Comparison of ENCODE assay signal across 20 cellular contexts in the genomic region with DNA sequence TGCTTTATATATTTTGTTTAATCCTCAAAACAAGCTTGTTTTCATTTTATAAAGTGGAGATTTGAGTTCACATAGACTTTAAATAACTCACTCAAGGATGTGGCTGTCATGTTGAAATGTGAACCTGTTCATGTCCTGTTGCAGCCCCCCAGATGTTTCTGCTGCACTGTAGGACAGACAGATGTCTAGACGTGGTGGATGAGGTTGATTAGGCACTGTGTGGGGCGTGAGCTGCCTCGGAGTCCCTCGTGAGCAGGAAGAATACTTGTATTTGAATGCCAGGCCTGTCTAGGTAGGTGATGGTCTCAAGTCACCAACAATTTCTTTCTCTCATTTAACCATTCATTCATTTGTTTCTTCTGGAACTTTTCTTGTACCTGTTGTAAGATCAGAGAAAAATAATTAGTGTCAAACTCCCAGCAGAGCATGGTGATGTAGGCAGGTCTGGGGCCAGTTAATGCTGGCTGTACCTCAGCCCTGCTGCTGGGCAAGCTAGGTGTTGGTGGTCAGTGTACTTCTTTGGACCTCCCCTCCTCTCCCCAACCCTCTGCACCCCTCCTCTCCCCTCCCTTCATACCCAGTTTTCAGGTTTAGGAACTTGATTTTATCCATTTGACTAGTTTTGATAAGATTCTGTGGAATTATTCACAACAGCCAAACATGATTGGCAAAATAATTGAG. TPM values are rescaled to one million over a fixed set of nuclear protein-coding genes. Genes with fewer than 3 reads are reported as not detected.
A peak's percentile ranks its signal among the peaks of the same experiment; 100 is the strongest.
DNase-seq lines count a peak whose midpoint lies in the region; FAIRE-seq and TF ChIP-seq lines count a peak whose summit lies in the region.
"Had no signal": no experiment of that assay in that cellular context is flagged by ENCODE, and none has a peak within 500 bp of the region (broad histone marks: within the 10 kb centered on the region; RNA-seq: fewer than 3 reads in every experiment).

No MANE protein-coding gene starts in this region.

- no peak for FAIRE-seq in H1 (lab: Jason Lieb, UNC)
- FAIRE-seq: H54 had no signal

- CTCF ChIA-PET in H1 (lab: Charles Lee; ENCODE audit: partially characterized antibody), result interaction anchor here (1.0 to 1.6 kb wide), 3 partner anchors 11 to 455 kb away, joined by 3 to 4 read pairs (median 4); no protein-coding TSS in a partner anchor

- peaks cover 24 to 100% of the 10 kb centered on the region in 2 experiments; a peak in 3 of 4 replicates for H3K79me2 ChIP-seq in H1 (ENCODE audit: control insufficient read depth in 1 of 2, insufficient read depth in 2 of 2, low read length in 2 of 2)

- peak overlapping the region; percentile 42; the same call in 1 of the 2 replicates for H3K18ac ChIP-seq in H1 (ENCODE audit: extremely low read depth, low read length)
- H3K18ac ChIP-seq in mesenchymal stem cell (ENCODE audit: low read depth in 1 of 2, low read length in 2 of 2), result peak overlapping the region in 1 of 2 experiments; percentile 92

- no peak overlapping the region for H3K56ac ChIP-seq in H1 (replicated peaks; ENCODE audit: insufficient read length, low read depth, low read length)

- H2BK20ac ChIP-seq in H1 (ENCODE audit: low read length), result no peak overlapping the region

- TF ChIP-seq RAD21 in H1 (IDR thresholded peaks at IDR 0.05 in 1 of 2, conservative IDR thresholded peaks at IDR 0.05 in 1 of 2; ENCODE audit: low read depth in 2 of 2, low read length in 2 of 2), result no peak

- peak overlapping the region; percentile 55; the same call in 1 of the 2 replicates for H2AK5ac ChIP-seq in H1 (ENCODE audit: low read depth, low read length)
- H2AK5ac ChIP-seq in mesenchymal stem cell (ENCODE audit: low read length, severe bottlenecking), result peak overlapping the region; percentile 24

- H2BK12ac ChIP-seq in H1 (ENCODE audit: low read depth, low read length) (peak overlapping the region; percentile 91; the same call in 1 of the 2 replicates), mesenchymal stem cell (ENCODE audit: low read length in 2 of 2) (peak overlapping the region; percentile 24 to 54)

- no peak overlapping the region for H4K8ac ChIP-seq in H1 (ENCODE audit: extremely low read depth, insufficient read depth, low read length)
- H4K8ac ChIP-seq in mesenchymal stem cell (ENCODE audit: low read length), result no peak overlapping the region

- no peak overlapping the region for H2AFZ ChIP-seq in H1 (ENCODE audit: low read length)
- H2AFZ ChIP-seq in mesenchymal stem cell (ENCODE audit: low read depth, low read length), result no peak overlapping the region

- no peaks in the 10 kb centered on the region for H3K27me3 ChIP-seq in BLaER1 treated with 17β-estradiol and CSF1 and Interleukin-3, amounts not matched to agents 10 nM and 100 nM
- H3K27me3 ChIP-seq in HUES6 (ENCODE audit: control insufficient read depth, insufficient read depth, low read length), result no peaks in the 10 kb centered on the region
- no peaks in the 10 kb centered on the region for H3K27me3 ChIP-seq in H1 (replicated peaks in 1 of 4; ENCODE audit: control insufficient read depth in 3 of 4, extremely low read depth in 1 of 4, insufficient read depth in 3 of 4, low read length in 3 of 4)
- no peaks in the 10 kb centered on the region for H3K27me3 ChIP-seq in mesenchymal stem cell (ENCODE audit: control insufficient read depth in 1 of 2, insufficient read depth in 1 of 2, low read length in 2 of 2)
- no peaks in the 10 kb centered on the region for H3K27me3 ChIP-seq in MG63
- H3K27me3 ChIP-seq: gastrocnemius medialis had no signal

- peaks cover 10 to 28% (median 15%) of the 10 kb centered on the region in 11 experiments; a peak in 20 of 22 replicates for H3K9me3 ChIP-seq in BLaER1 treated with 17β-estradiol and CSF1 and Interleukin-3, amounts not matched to agents 10 nM and 100 nM (replicated peaks in 1 of 11)
- no peaks in the 10 kb centered on the region for H3K9me3 ChIP-seq in HUES6 (ENCODE audit: control insufficient read depth, insufficient read depth, low read depth, low read length)
- H3K9me3 ChIP-seq in H1 (ENCODE audit: insufficient read depth in 2 of 2, low read depth in 1 of 2, low read length in 1 of 2), result no peaks in the 10 kb centered on the region
- no peaks in the 10 kb centered on the region for H3K9me3 ChIP-seq in mesenchymal stem cell (ENCODE audit: control insufficient read depth, low read length)
- H3K9me3 ChIP-seq in MG63, result no peaks in the 10 kb centered on the region
- H3K9me3 ChIP-seq: gastrocnemius medialis had no signal

- H3K4me3 ChIP-seq in BLaER1 treated with 17β-estradiol and CSF1 and Interleukin-3, amounts not matched to agents 10 nM and 100 nM, result no peak overlapping the region
- H3K4me3 ChIP-seq in HUES6 (ENCODE audit: low read depth, low read length) (no peak overlapping the region; the same call in 1 of the 2 replicates), H1 (ENCODE audit: extremely low read depth in 1 of 4, insufficient read depth in 2 of 4, low read depth in 3 of 4, low read length in 4 of 4) (peak overlapping the region in 1 of 4 experiments; percentile 35; a peak in 1 of 8 replicates), mesenchymal stem cell (ENCODE audit: insufficient read depth in 1 of 2, low read depth in 1 of 2, low read length in 2 of 2) (no peak overlapping the region), MG63 (no peak overlapping the region)
- H3K4me3 ChIP-seq: gastrocnemius medialis had no signal

- H4K91ac ChIP-seq in H1 (replicated peaks; ENCODE audit: insufficient read length, low read length), result no peak overlapping the region
- no peak overlapping the region for H4K91ac ChIP-seq in mesenchymal stem cell (ENCODE audit: low read length)

- H3K4me2 ChIP-seq in BLaER1 treated with 17β-estradiol and CSF1 and Interleukin-3, amounts not matched to agents 10 nM and 100 nM, result peak overlapping the region; percentile 2 to 69 (median 40); a peak in 17 of 22 replicates
- peak overlapping the region in 1 of 2 experiments; percentile 47; a peak in 1 of 4 replicates for H3K4me2 ChIP-seq in H1 (ENCODE audit: insufficient read depth in 1 of 2, low read depth in 2 of 2, low read length in 2 of 2)
- no peak overlapping the region for H3K4me2 ChIP-seq in mesenchymal stem cell (ENCODE audit: low read length, poor library complexity, severe bottlenecking)

- in situ Hi-C loops in G401 (cut with HindIII; ENCODE audit: low sequenced_read_pairs), result no loop called here

- H4K20me1 ChIP-seq in BLaER1 treated with 17β-estradiol and CSF1 and Interleukin-3, amounts not matched to agents 10 nM and 100 nM, result peaks cover 9 to 97% (median 28%) of the 10 kb centered on the region in 11 experiments; a peak in 19 of 22 replicates
- peaks cover 5 to 15% of the 10 kb centered on the region in 2 experiments for H4K20me1 ChIP-seq in H1 (replicated peaks in 1 of 2; ENCODE audit: control insufficient read depth in 1 of 2, insufficient read depth in 2 of 2, low read length in 2 of 2)

- H2BK120ac ChIP-seq in H1 (replicated peaks; ENCODE audit: low read depth, low read length) (no peak overlapping the region), mesenchymal stem cell (ENCODE audit: low read depth, low read length) (no peak overlapping the region)

- H2BK5ac ChIP-seq in H1 (ENCODE audit: low read depth, low read length), result peak overlapping the region; percentile 87
- H2BK5ac ChIP-seq in mesenchymal stem cell (ENCODE audit: low read depth, low read length, poor library complexity, severe bottlenecking), result no peak overlapping the region

- no peak for TF ChIP-seq EP300 in H1 (IDR thresholded peaks at IDR 0.05; ENCODE audit: borderline replicate concordance in 1 of 2, low read depth in 2 of 2, low read length in 2 of 2)

- TF ChIP-seq POLR2A in H1 (IDR thresholded peaks at IDR 0.05; ENCODE audit: control extremely low read depth in 1 of 2, low read depth in 2 of 2, low read length in 2 of 2), result no peak

- H4K5ac ChIP-seq in H1 (ENCODE audit: insufficient read length, low read depth, low read length), result no peak overlapping the region

- H3K9ac ChIP-seq in BLaER1 treated with 17β-estradiol and CSF1 and Interleukin-3, amounts not matched to agents 10 nM and 100 nM, result no peak overlapping the region
- H3K9ac ChIP-seq in HUES6 (ENCODE audit: low read length) (no peak overlapping the region), H1 (replicated peaks in 1 of 4; ENCODE audit: extremely low read depth in 1 of 4, low read depth in 3 of 4, low read length in 3 of 4) (peak overlapping the region in 1 of 4 experiments; percentile 37; a peak in 1 of 7 replicates), mesenchymal stem cell (ENCODE audit: low read length) (no peak overlapping the region)

- H3K23me2 ChIP-seq in H1 (ENCODE audit: low read depth, low read length), result peaks cover 2% of the 10 kb centered on the region; the same call in 1 of the 2 replicates

- no peak overlapping the region for H3K23ac ChIP-seq in H1 (ENCODE audit: insufficient read length)
- H3K23ac ChIP-seq in mesenchymal stem cell (ENCODE audit: low read length in 2 of 2), result no peak overlapping the region

- 60% methylated on average over 4 of the region's 4 CpGs; no CpG with 5 or more reads in 1 of the 2 experiments for WGBS in H1 (ENCODE audit: extremely low coverage in 1 of 2, insufficient coverage in 1 of 2, insufficient read length in 1 of 2, insufficient replicate concordance in 2 of 2, low coverage in 1 of 2, low lambda C conversion rate in 2 of 2, missing lambda C conversion rate in 1 of 2), 2 experiments
- 0% methylated on average over 1 of the region's 4 CpGs for WGBS in mesenchymal stem cell

- no peak overlapping the region; a peak in 1 of 22 replicates for H3K27ac ChIP-seq in BLaER1 treated with 17β-estradiol and CSF1 and Interleukin-3, amounts not matched to agents 10 nM and 100 nM
- peak overlapping the region; percentile 5; the same call in 1 of the 2 replicates for H3K27ac ChIP-seq in HUES6 (ENCODE audit: low read depth, low read length)
- H3K27ac ChIP-seq in H1 (ENCODE audit: low read depth, low read length), result no peak overlapping the region; the same call in 1 of the 2 replicates
- H3K27ac ChIP-seq in mesenchymal stem cell (ENCODE audit: low read length, poor library complexity, severe bottlenecking), result no peak overlapping the region
- H3K27ac ChIP-seq: C4-2B, gastrocnemius medialis had no signal

- no peak for DNase-seq in H1 (ENCODE audit: low read depth in 1 of 2, low spot score in 2 of 2)
- no peak for DNase-seq in mesenchymal stem cell
- DNase-seq in MG63, result no peak
- DNase-seq in GM20000 (ENCODE audit: low spot score), result no peak
- DNase-seq in G401 (ENCODE audit: low spot score), result no peak
- no peak for DNase-seq in COLO829 (ENCODE audit: low spot score)
- DNase-seq: ACHN; activated CD4-positive, alpha-beta T cell treated with anti-CD3 and anti-CD28 coated beads for 36 hours; activated naive CD4-positive, alpha-beta T cell treated with anti-CD3 and anti-CD28 coated beads, Interleukin-2, amount 50 U/mL, for 16 hours; activated T-cell treated with anti-CD3 and anti-CD28 coated beads, Interleukin-2, amount 50 U/mL, for 48 hours; aorta; gastrocnemius medialis; NCI-H1105; nucleus accumbens; stimulated activated CD4-positive, alpha-beta T cell treated with anti-CD3 and anti-CD28 coated beads, Interleukin-12 subunit alpha, Interleukin-12 subunit beta, amount 100 ng/mL, for 4 hours; stimulated activated CD8-positive, alpha-beta memory T cell treated with anti-CD3 and anti-CD28 coated beads, Interleukin-4, amount 100 ng/mL, for 48 hours had no signal

- TF ChIP-seq CTCF in H1 (IDR thresholded peaks at IDR 0.05; ENCODE audit: control extremely low read depth in 1 of 3, insufficient read depth in 1 of 3, low read depth in 1 of 3, low read length in 3 of 3) (no peak), GM20000 (IDR thresholded peaks at IDR 0.05; ENCODE audit: extremely low read depth, missing control alignments) (no peak)

- H3K4ac ChIP-seq in H1 (replicated peaks; ENCODE audit: insufficient read length, low read depth, low read length) (no peak overlapping the region), mesenchymal stem cell (ENCODE audit: low read depth in 1 of 2, low read length in 2 of 2) (peak overlapping the region in 1 of 2 experiments; percentile 91)

- H3K14ac ChIP-seq in H1 (ENCODE audit: insufficient read length) (no peak overlapping the region), mesenchymal stem cell (ENCODE audit: low read length in 2 of 2) (peak overlapping the region in 1 of 2 experiments; percentile 55)

- peaks cover 8 to 33% (median 10%) of the 10 kb centered on the region in 10 experiments for H3K4me1 ChIP-seq in BLaER1 treated with 17β-estradiol and CSF1 and Interleukin-3, amounts not matched to agents 10 nM and 100 nM
- H3K4me1 ChIP-seq in HUES6 (ENCODE audit: control insufficient read depth, insufficient read depth, low read length), result peaks cover 58% of the 10 kb centered on the region
- H3K4me1 ChIP-seq in H1 (replicated peaks in 1 of 4; ENCODE audit: control insufficient read depth in 3 of 4, insufficient read depth in 4 of 4, low read length in 3 of 4), result peaks cover 3 to 21% (median 16%) of the 10 kb centered on the region in 4 experiments
- H3K4me1 ChIP-seq in mesenchymal stem cell (ENCODE audit: control insufficient read depth, insufficient read depth, low read depth, low read length), result peaks cover 4% of the 10 kb centered on the region

- H3K79me1 ChIP-seq in H1 (ENCODE audit: low read depth, low read length), result peaks cover 9% of the 10 kb centered on the region
- peaks cover 13% of the 10 kb centered on the region for H3K79me1 ChIP-seq in mesenchymal stem cell (replicated peaks; ENCODE audit: low read length, poor library complexity, severe bottlenecking)

- no peak overlapping the region; the same call in 1 of the 2 replicates for H2BK15ac ChIP-seq in H1 (ENCODE audit: low read length)
- no peak overlapping the region for H2BK15ac ChIP-seq in mesenchymal stem cell (ENCODE audit: low read depth, poor library complexity, severe bottlenecking)

- peaks cover 0 to 9% (median 5%) of the 10 kb centered on the region in 11 experiments; a peak in 10 of 22 replicates for H3K36me3 ChIP-seq in BLaER1 treated with 17β-estradiol and CSF1 and Interleukin-3, amounts not matched to agents 10 nM and 100 nM
- peaks cover 6% of the 10 kb centered on the region for H3K36me3 ChIP-seq in HUES6 (ENCODE audit: control insufficient read depth, insufficient read depth, low read length)
- peaks cover 0 to 6% (median 1%) of the 10 kb centered on the region in 4 experiments; a peak in 2 of 8 replicates for H3K36me3 ChIP-seq in H1 (ENCODE audit: control insufficient read depth in 2 of 4, insufficient read depth in 4 of 4, low read length in 3 of 4)
- H3K36me3 ChIP-seq in mesenchymal stem cell (ENCODE audit: control insufficient read depth in 1 of 2, insufficient read depth in 2 of 2, low read depth in 1 of 2, low read length in 2 of 2), result no peaks in the 10 kb centered on the region
- H3K36me3 ChIP-seq in MG63, result no peaks in the 10 kb centered on the region
- H3K36me3 ChIP-seq: gastrocnemius medialis had no signal

- POLR2A ChIA-PET in H1 (lab: Charles Lee; ENCODE audit: partially characterized antibody), result interaction anchor here (1.0 kb wide), 2 partner anchors 11 to 17 kb away, joined by 3 to 4 read pairs; no protein-coding TSS in a partner anchor

RNA-seq across cellular contexts. Expression of gene AFDN, which starts 34.0 kb away (rescaled TPM):
- 192 and 196 TPM in 2 replicates for total RNA-seq in H1 (2021; fragmentation: NEBNext Ultra II Directional; extraction: Animal tissue kit (Norgen Biotek cat#: 25700))
- 53.4 and 58.7 TPM in 2 replicates for polyA plus RNA-seq in H1 (2011; rRNA removed)
- polyA plus RNA-seq in H1 (2011; cell fraction: cytosol; rRNA removed), result 95.2 TPM
- 239 TPM for polyA plus RNA-seq in H1 (2011; cell fraction: nucleus; rRNA removed)
- 116 to 142 TPM (median 133 TPM) in 4 replicates for polyA plus RNA-seq in H1 (2012, experiment 1 of 2)
- 6.9 TPM for polyA plus RNA-seq in H1 (2012, experiment 2 of 2)
- 132 TPM for polyA plus RNA-seq in H1 (2013, experiment 1 of 2)
- 117 TPM for polyA plus RNA-seq in H1 (2013, experiment 2 of 2)
- 177 and 199 TPM in 2 replicates for polyA minus RNA-seq in H1 (2011; rRNA and poly(A)+ RNA removed)
- 154 TPM for polyA minus RNA-seq in H1 (2011; cell fraction: cytosol; rRNA and poly(A)+ RNA removed)
- 329 TPM for polyA minus RNA-seq in H1 (2011; cell fraction: nucleus; rRNA and poly(A)+ RNA removed)
- 47.4 TPM for polyA plus RNA-seq in mesenchymal stem cell (2013, experiment 1 of 2)
- polyA plus RNA-seq in mesenchymal stem cell (2013, experiment 2 of 2), result 42.9 TPM
- 19.9 and 39.0 TPM in 2 replicates for total RNA-seq in MG63 (2014; rRNA removed; shearing (Covaris generic); ENCODE audit: low replicate concordance)
- total RNA-seq in G401 (2014; rRNA removed; shearing (Covaris generic)), result 11.9 and 13.8 TPM in 2 replicates
